ENCODE assay signal across 17 cellular contexts in genomic region chr1:107551491-107551890, GRCh38.
"Had no signal": no experiment of that assay in that cellular context is flagged by ENCODE, and none has a peak within 500 bp of the region (broad histone marks: within the 10 kb centered on the region; RNA-seq: fewer than 3 reads in every experiment).

No MANE protein-coding gene starts in this region.

- DNase-seq: activated CD4-positive, alpha-beta T cell treated with anti-CD3 and anti-CD28 coated beads, Interleukin-2, amount 10 ng/mL, durations not matched to agents 7 days and 5 days; activated CD4-positive, CD25-positive, alpha-beta regulatory T cell treated with anti-CD3 and anti-CD28 coated beads, Interleukin-2, amount 50 U/mL, for 72 hours; activated CD8-positive, alpha-beta T cell treated with anti-CD3 and anti-CD28 coated beads for 36 hours; activated gamma-delta T cell; activated naive CD4-positive, alpha-beta T cell treated with anti-CD3 and anti-CD28 coated beads, Interleukin-2, amount 50 U/mL, for 16 hours; activated naive CD8-positive, alpha-beta T cell treated with anti-CD3 and anti-CD28 coated beads, Interleukin-2, amount 50 U/mL, for 24 hours; body of pancreas; effector memory CD4-positive, alpha-beta T cell; foreskin melanocyte; glutamatergic neuron; immature natural killer cell; midbrain; stimulated activated CD4-positive, alpha-beta T cell treated with anti-CD3 and anti-CD28 coated beads, Interleukin-4, amount 100 ng/mL, for 24 hours; stimulated activated naive CD4-positive, alpha-beta T cell treated with Interleukin-2 at 50 U/mL for 16 hours; upper lobe of right lung; WERI-Rb-1 had no signal

- ATAC-seq: activated CD8-positive, alpha-beta T cell treated with anti-CD3 and anti-CD28 coated beads for 36 hours; activated naive CD8-positive, alpha-beta T cell treated with anti-CD3 and anti-CD28 coated beads, Interleukin-2, amount 50 U/mL, for 24 hours; body of pancreas; natural killer cell treated with Interleukin-12 subunit alpha and Interleukin-12 subunit beta and Interleukin-15 and Interleukin-18, amount 100 ng/mL, for 72 hours; upper lobe of right lung had no signal
